Comparison of ENCODE assay signal across 19 cellular contexts in the genomic region with DNA sequence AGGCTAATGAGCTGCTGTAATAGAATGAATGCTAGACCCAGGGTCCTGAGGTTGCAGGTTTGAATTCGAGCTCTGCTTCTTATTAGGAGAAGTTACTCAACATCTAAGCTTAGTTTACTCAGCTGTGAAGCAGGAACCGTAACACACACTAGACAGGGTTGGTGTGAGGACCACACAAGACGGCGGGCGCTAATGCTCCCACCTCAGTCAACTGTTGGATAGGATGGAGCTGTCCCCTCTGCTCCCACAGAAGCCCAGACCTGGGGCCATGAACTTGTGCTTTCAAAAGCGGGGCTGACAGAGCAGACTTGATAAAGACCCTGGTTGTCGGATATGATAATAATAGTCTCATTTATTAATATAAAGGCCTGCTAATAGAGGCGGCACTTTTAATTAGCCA.
A peak's percentile ranks its signal among the peaks of the same experiment; 100 is the strongest.
DNase-seq lines count a peak whose midpoint lies in the region; FAIRE-seq and TF ChIP-seq lines count a peak whose summit lies in the region.
"Had no signal": no experiment of that assay in that cellular context is flagged by ENCODE, and none has a peak within 500 bp of the region (broad histone marks: within the 10 kb centered on the region; RNA-seq: fewer than 3 reads in every experiment).

No MANE protein-coding gene starts in this region.

- H3K9ac ChIP-seq in BLaER1 = no peak overlapping the region

- no peaks in the 10 kb centered on the region for H3K27me3 ChIP-seq in BLaER1

- no peaks in the 10 kb centered on the region for H3K9me3 ChIP-seq in BLaER1

- H3K4me2 ChIP-seq in BLaER1 = peak overlapping the region; percentile 72
- H3K4me2 ChIP-seq: GM23338 had no signal

- no peak for TF ChIP-seq CTCF in coronary artery (IDR thresholded peaks at IDR 0.05)

- H3K27ac ChIP-seq in BLaER1 = no peak overlapping the region
- no peak overlapping the region for H3K27ac ChIP-seq in coronary artery
- H3K27ac ChIP-seq: 22Rv1 had no signal

- no peak overlapping the region for H3K4me3 ChIP-seq in BLaER1
- no peak overlapping the region for H3K4me3 ChIP-seq in coronary artery
- H3K4me3 ChIP-seq: GM23338 had no signal

- DNase-seq in NCI-H82 (lab: John Stamatoyannopoulos, UW) = peak; percentile 82
- DNase-seq in NCI-H82 treated with DMSO at 0.1 percent for 48 hours (lab: John Stamatoyannopoulos, UW; ENCODE audit: unreplicated experiment) = no peak
- DNase-seq in coronary artery (ENCODE audit: low spot score) = peak; percentile 45
- no peak for DNase-seq in stimulated activated naive CD4-positive, alpha-beta T cell treated with Interleukin-2 at 50 U/mL for 16 hours (lab: John Stamatoyannopoulos, UW)
- no peak for DNase-seq in frontal cortex (ENCODE audit: low spot score in 2 of 2)
- DNase-seq: C1 segment of cervical spinal cord; Calu3; CD4-positive, alpha-beta memory T cell; COR-L47; DMS53; DMS79 treated with DMSO at 0.1 percent for 48 hours; GF-D8; H9 had no signal

- peaks cover 20% of the 10 kb centered on the region for H3K4me1 ChIP-seq in BLaER1

- no peak for FAIRE-seq in frontal cortex (lab: Jason Lieb, UNC)
- FAIRE-seq: A204.1, GM12891, GM18507 had no signal

- H3K36me3 ChIP-seq in BLaER1 = no peaks in the 10 kb centered on the region

- no peaks in the 10 kb centered on the region for H4K20me1 ChIP-seq in BLaER1

Comparison
In these comparisons a context has a peak if more than half of its experiments do, and no peak if none do; other contexts are left out.
1. DNase-seq: peak in NCI-H82 (single experiment) and coronary artery (single experiment); none in NCI-H82 treated with DMSO at 0.1 percent for 48 hours (single experiment), stimulated activated naive CD4-positive, alpha-beta T cell treated with Interleukin-2 at 50 U/mL for 16 hours (single experiment) and frontal cortex (0 of 2).